Comparison of ENCODE assay signal across 9 cellular contexts in the genomic region with DNA sequence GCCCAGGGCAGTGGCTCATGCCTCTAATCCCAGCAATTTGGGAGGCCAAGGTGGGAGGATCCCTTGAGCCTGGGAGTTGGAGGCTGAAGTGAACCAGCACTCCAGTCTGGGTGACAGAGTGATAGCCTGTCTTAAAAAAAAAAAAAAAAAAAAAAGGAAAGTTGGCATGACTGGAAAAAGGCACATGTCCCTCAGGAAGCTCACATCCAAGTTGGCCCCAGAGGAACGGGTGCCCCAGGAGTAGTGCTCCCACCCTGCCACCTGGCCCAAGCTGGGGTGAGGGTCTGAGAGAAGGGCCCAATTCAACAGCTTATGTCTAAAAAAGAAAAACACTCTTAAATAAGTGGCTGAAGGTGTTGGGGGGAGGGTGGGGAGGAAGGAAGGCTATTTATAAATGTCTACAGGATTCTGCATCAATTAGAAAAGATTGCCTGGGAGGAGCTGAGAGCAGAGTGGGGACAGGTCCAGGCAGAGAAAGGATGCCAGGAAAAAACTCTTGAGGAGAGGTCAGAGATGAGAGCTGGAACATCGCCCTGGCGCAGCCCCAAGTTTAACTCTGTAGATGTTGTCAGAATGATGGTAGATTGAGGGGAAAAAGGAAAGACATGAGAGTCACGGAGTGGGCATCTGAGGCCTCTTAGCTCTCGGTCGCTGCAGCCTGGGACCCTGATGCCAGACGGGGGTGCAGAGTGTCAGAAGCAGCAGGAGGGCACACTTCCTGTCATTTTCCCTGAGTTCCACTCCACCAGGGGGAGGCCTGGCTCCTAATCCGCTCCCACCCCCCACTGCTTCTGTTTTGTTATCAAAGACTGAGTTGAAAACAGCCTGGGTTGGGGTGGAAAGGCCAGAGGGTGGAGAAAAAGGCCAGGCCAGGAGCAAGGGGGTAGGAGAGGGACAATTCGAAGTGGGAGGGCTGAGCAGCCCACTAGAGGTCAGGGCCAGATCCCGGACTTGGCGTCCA. TPM values are rescaled to one million over a fixed set of nuclear protein-coding genes. Genes with fewer than 3 reads are reported as not detected.
DNase-seq lines count a peak whose midpoint lies in the region; ATAC-seq and TF ChIP-seq lines count a peak whose summit lies in the region.
"Had no signal": no experiment of that assay in that cellular context is flagged by ENCODE, and none has a peak within 500 bp of the region (broad histone marks: within the 10 kb centered on the region; RNA-seq: fewer than 3 reads in every experiment).

No MANE protein-coding gene starts in this region.

- intact Hi-C loops in stomach (cut with DNase I; ENCODE audit: low total_unique reads): no loop called here

- ATAC-seq in left lobe of liver (peak; percentile 23), GM21576 (IDR thresholded peaks at IDR 0.05; ENCODE audit: unreplicated experiment) (no peak), GM18867 (IDR thresholded peaks at IDR 0.05; ENCODE audit: unreplicated experiment) (no peak)

- TF ChIP-seq EP300 in stomach (IDR thresholded peaks at IDR 0.05): no peak

- no peak for TF ChIP-seq POLR2A in stomach (IDR thresholded peaks at IDR 0.05)

- H3K27ac ChIP-seq in brain microvascular endothelial cell (peak overlapping the region; percentile 1), stomach (peak overlapping the region; percentile 24 to 81 (median 66))

- H3K36me3 ChIP-seq in brain microvascular endothelial cell (replicated peaks): peaks cover 28% of the 10 kb centered on the region
- H3K36me3 ChIP-seq in stomach: peaks cover 21 to 97% (median 93%) of the 10 kb centered on the region in 4 donors

- H3K4me3 ChIP-seq in brain microvascular endothelial cell (ENCODE audit: low read depth, low read length): no peak overlapping the region
- no peak overlapping the region for H3K4me3 ChIP-seq in stomach

- WGBS in stomach, 5 donors: 54 to 70% (median 64%) methylated on average over 10 to 11 of the region's 11 CpGs

- H3K27me3 ChIP-seq in brain microvascular endothelial cell (replicated peaks) (no peaks in the 10 kb centered on the region), stomach (no peaks in the 10 kb centered on the region)

- no peaks in the 10 kb centered on the region for H3K9me3 ChIP-seq in stomach

- peaks cover 38 to 86% (median 62%) of the 10 kb centered on the region in 4 donors for H3K4me1 ChIP-seq in stomach

- in situ Hi-C loops in brain microvascular endothelial cell (cut with HindIII; ENCODE audit: low pct_ligation_motif_present, low sequenced_read_pairs): no loop called here

- DNase-seq in NCI-H1105 treated with DMSO at 0.1 percent for 48 hours (lab: John Stamatoyannopoulos, UW) (peak; percentile 58), brain microvascular endothelial cell (no peak), left lobe of liver (ENCODE audit: low spot score) (peak; percentile 61), stomach (no peak), NCI-H748 treated with DMSO at 0.1 percent for 48 hours (lab: John Stamatoyannopoulos, UW) (no peak), foreskin melanocyte (no peak)
- DNase-seq: RPMI8226 had no signal

- TF ChIP-seq CTCF in brain microvascular endothelial cell (IDR thresholded peaks at IDR 0.05; ENCODE audit: low read depth, low read length, missing control alignments): peak; percentile 59
- TF ChIP-seq CTCF in stomach (IDR thresholded peaks at IDR 0.05): no peak

RNA-seq across cellular contexts. Expression of a gene that starts 7.3 kb away (rescaled TPM):
- 16.2 TPM for total RNA-seq in left lobe of liver
- 10 to 100 TPM; 17.8 to 99.8 (median 50.9) TPM for total RNA-seq in stomach
- 10 to 100 TPM; 26.3 to 30.5 (median 29.8) TPM for polyA plus RNA-seq in stomach

RNA-seq across cellular contexts. Expression of a gene that starts 22.0 kb away (rescaled TPM):
- total RNA-seq in left lobe of liver: 146 TPM
- 100 to 1,000 TPM in 2 of 5 donors, 10 to 100 TPM in 3; 38.5 to 164 (median 44.2) TPM for total RNA-seq in stomach
- polyA plus RNA-seq in stomach: 100 to 1,000 TPM in 1 of 3 donors, 10 to 100 TPM in 2; 71.0 to 104 (median 76.5) TPM

RNA-seq across cellular contexts. Expression of a gene that starts 25.6 kb away (rescaled TPM):
- total RNA-seq in left lobe of liver (5.2 TPM), stomach (100 to 1,000 TPM in 2 of 5 donors, 10 to 100 TPM in 3; 22.6 to 388 (median 95.1) TPM)
- 100 to 1,000 TPM in 1 of 3 donors, 10 to 100 TPM in 2; 30.6 to 124 (median 54.7) TPM for polyA plus RNA-seq in stomach

RNA-seq across cellular contexts. Expression of a gene that starts 31.4 kb away (rescaled TPM):
- total RNA-seq in left lobe of liver (0.25 TPM), stomach (under 1 TPM in 1 of 5 donors, not detected in 4; 0.92 TPM)
- under 1 TPM in 1 of 3 donors, not detected in 2; 0.28 TPM for polyA plus RNA-seq in stomach

Comparison
In these comparisons a context has a peak if more than half of its experiments do, and no peak if none do; other contexts are left out.
1. DNase-seq: peak in NCI-H1105 treated with DMSO at 0.1 percent for 48 hours (single experiment) and left lobe of liver (single experiment); none in brain microvascular endothelial cell (single experiment), stomach (single experiment), NCI-H748 treated with DMSO at 0.1 percent for 48 hours (single experiment) and foreskin melanocyte (single experiment).